In the genomic region with DNA sequence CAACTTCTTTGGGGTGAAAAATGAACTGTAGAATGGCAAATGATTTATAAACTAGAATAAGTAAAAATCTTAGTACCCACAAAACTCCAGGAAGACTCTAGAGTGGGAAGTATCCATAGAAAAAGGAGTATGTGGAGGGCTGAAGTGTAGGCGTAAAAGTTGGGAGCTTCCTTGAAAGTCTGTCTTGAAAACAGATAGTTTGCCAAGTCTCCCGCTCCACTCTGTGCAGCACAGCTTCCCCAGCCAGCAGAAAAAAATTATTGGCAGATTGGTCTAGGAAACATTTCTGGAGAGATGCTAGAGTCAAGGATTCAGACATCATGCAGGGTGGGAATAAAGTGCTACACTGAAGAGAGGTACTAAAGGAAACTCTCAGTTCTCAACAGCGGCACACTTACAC, we compare ENCODE assay signal across 23 cellular contexts. TPM values are rescaled to one million over a fixed set of nuclear protein-coding genes. Genes with fewer than 3 reads are reported as not detected.
"Had no signal": no experiment of that assay in that cellular context is flagged by ENCODE, and none has a peak within 500 bp of the region (broad histone marks: within the 10 kb centered on the region; RNA-seq: fewer than 3 reads in every experiment).

No MANE protein-coding gene starts in this region.

- H3K4me1 Mint-ChIP-seq: activated CD4-positive, alpha-beta T cell treated with anti-CD3 and anti-CD28 coated beads, Interleukin-2, amount 10 ng/mL, durations not matched to agents 24 days and 14 days; nephron had no signal

- H3K27ac ChIP-seq: ascending aorta, esophagus squamous epithelium, SK-N-MC, thyroid gland had no signal

- H3K27me3 ChIP-seq: ascending aorta, esophagus squamous epithelium, thyroid gland had no signal

- H3K27me3 Mint-ChIP-seq: activated CD4-positive, alpha-beta T cell treated with anti-CD3 and anti-CD28 coated beads, Interleukin-2, amount 10 ng/mL, durations not matched to agents 24 days and 14 days; activated naive CD8-positive, alpha-beta T cell treated with anti-CD3 and anti-CD28 coated beads, Interleukin-2, amount 50 U/mL, for 24 hours; activated T-cell treated with anti-CD3 and anti-CD28 coated beads, Interleukin-2, amount 50 U/mL, for 24 hours; dendritic cell treated with granulocyte-macrophage colony-stimulating factor and Interleukin-4, amounts not matched to agents 40 ng/mL and 50 ng/mL, for 4 days; effector memory CD8-positive, alpha-beta T cell had no signal

- H3K9me3 ChIP-seq: ascending aorta, thyroid gland had no signal

- H3K27ac Mint-ChIP-seq: activated CD4-positive, alpha-beta T cell treated with anti-CD3 and anti-CD28 coated beads, Interleukin-2, amount 10 ng/mL, durations not matched to agents 24 days and 14 days; activated CD8-positive, alpha-beta T cell treated with anti-CD3 and anti-CD28 coated beads, Interleukin-2, amount 10 ng/mL, durations not matched to agents 7 days and 5 days; activated naive CD4-positive, alpha-beta T cell treated with anti-CD3 and anti-CD28 coated beads for 36 hours; activated naive CD8-positive, alpha-beta T cell treated with anti-CD3 and anti-CD28 coated beads, Interleukin-2, amount 50 U/mL, for 24 hours; activated T-cell treated with anti-CD3 and anti-CD28 coated beads, Interleukin-2, amount 50 U/mL, for 24 hours; activated T-helper 2 cell treated with anti-CD3 and anti-CD28 coated beads, Interferon-gamma antibody, Interleukin-2, Interleukin-4, amounts not matched to agents 10 μg/mL and 5 μg/mL and 100 μg/mL, durations not matched to agents 14 hours and 24 hours and 36 hours; dendritic cell treated with granulocyte-macrophage colony-stimulating factor and Interleukin-4, amounts not matched to agents 40 ng/mL and 50 ng/mL, for 4 days; effector memory CD8-positive, alpha-beta T cell had no signal

- H3K36me3 ChIP-seq: ascending aorta, esophagus squamous epithelium, thyroid gland had no signal

- H3K4me1 ChIP-seq: ascending aorta, esophagus squamous epithelium had no signal

- H3K4me3 Mint-ChIP-seq: activated CD4-positive, alpha-beta T cell treated with anti-CD3 and anti-CD28 coated beads, Interleukin-2, amount 10 ng/mL, durations not matched to agents 24 days and 14 days; activated CD8-positive, alpha-beta T cell treated with anti-CD3 and anti-CD28 coated beads, Interleukin-2, amount 10 ng/mL, durations not matched to agents 7 days and 5 days; activated naive CD4-positive, alpha-beta T cell treated with anti-CD3 and anti-CD28 coated beads for 36 hours; activated naive CD8-positive, alpha-beta T cell treated with anti-CD3 and anti-CD28 coated beads, Interleukin-2, amount 50 U/mL, for 24 hours; activated T-cell treated with anti-CD3 and anti-CD28 coated beads, Interleukin-2, amount 50 U/mL, for 24 hours; dendritic cell treated with granulocyte-macrophage colony-stimulating factor and Interleukin-4, amounts not matched to agents 40 ng/mL and 50 ng/mL, for 4 days; effector memory CD8-positive, alpha-beta T cell; nephron had no signal

- H3K4me3 ChIP-seq: ascending aorta, esophagus squamous epithelium, SK-N-MC, thyroid gland had no signal

- DNase-seq: activated CD4-positive, alpha-beta T cell treated with anti-CD3 and anti-CD28 coated beads, Interleukin-2, amount 10 ng/mL, durations not matched to agents 24 days and 14 days; activated CD8-positive, alpha-beta T cell treated with anti-CD3 and anti-CD28 coated beads, Interleukin-2, amount 10 ng/mL, durations not matched to agents 7 days and 5 days; activated naive CD4-positive, alpha-beta T cell treated with anti-CD3 and anti-CD28 coated beads for 36 hours; activated naive CD8-positive, alpha-beta T cell treated with anti-CD3 and anti-CD28 coated beads, Interleukin-2, amount 50 U/mL, for 24 hours; activated T-cell treated with anti-CD3 and anti-CD28 coated beads, Interleukin-2, amount 50 U/mL, for 24 hours; effector memory CD8-positive, alpha-beta T cell; esophagus squamous epithelium; kidney glomerular epithelial cell; mesendoderm; occipital lobe; stimulated activated naive CD4-positive, alpha-beta T cell; thyroid gland had no signal

- ATAC-seq: activated CD8-positive, alpha-beta T cell treated with anti-CD3 and anti-CD28 coated beads, Interleukin-2, amount 10 ng/mL, durations not matched to agents 7 days and 5 days; activated naive CD8-positive, alpha-beta T cell treated with anti-CD3 and anti-CD28 coated beads, Interleukin-2, amount 50 U/mL, for 24 hours; effector memory CD8-positive, alpha-beta T cell had no signal

RNA-seq across cellular contexts. Expression of a gene that starts 53.4 kb away (rescaled TPM):
- total RNA-seq: activated CD4-positive, alpha-beta T cell treated with anti-CD3 and anti-CD28 coated beads, Interleukin-2, amount 10 ng/mL, durations not matched to agents 24 days and 14 days; activated CD8-positive, alpha-beta T cell treated with anti-CD3 and anti-CD28 coated beads, Interleukin-2, amount 10 ng/mL, durations not matched to agents 7 days and 5 days; activated naive CD4-positive, alpha-beta T cell treated with anti-CD3 and anti-CD28 coated beads for 36 hours; activated T-helper 2 cell treated with anti-CD3 and anti-CD28 coated beads, Interferon-gamma antibody, Interleukin-2, Interleukin-4, amounts not matched to agents 10 μg/mL and 5 μg/mL and 100 μg/mL, durations not matched to agents 14 hours and 24 hours and 36 hours; ascending aorta; chondrocyte; esophagus squamous epithelium; frontal cortex; liver; occipital lobe; renal cortical epithelial cell; T-helper 1 cell treated with Interleukin-12 subunit alpha and Interleukin-12 subunit beta and Interleukin-4 antibody, amounts not matched to agents 30 ng/mL and 1 ng/mL, for 36 hours; thyroid gland; ureter had no signal
- polyA plus RNA-seq: liver had no signal
